In the genomic region with DNA sequence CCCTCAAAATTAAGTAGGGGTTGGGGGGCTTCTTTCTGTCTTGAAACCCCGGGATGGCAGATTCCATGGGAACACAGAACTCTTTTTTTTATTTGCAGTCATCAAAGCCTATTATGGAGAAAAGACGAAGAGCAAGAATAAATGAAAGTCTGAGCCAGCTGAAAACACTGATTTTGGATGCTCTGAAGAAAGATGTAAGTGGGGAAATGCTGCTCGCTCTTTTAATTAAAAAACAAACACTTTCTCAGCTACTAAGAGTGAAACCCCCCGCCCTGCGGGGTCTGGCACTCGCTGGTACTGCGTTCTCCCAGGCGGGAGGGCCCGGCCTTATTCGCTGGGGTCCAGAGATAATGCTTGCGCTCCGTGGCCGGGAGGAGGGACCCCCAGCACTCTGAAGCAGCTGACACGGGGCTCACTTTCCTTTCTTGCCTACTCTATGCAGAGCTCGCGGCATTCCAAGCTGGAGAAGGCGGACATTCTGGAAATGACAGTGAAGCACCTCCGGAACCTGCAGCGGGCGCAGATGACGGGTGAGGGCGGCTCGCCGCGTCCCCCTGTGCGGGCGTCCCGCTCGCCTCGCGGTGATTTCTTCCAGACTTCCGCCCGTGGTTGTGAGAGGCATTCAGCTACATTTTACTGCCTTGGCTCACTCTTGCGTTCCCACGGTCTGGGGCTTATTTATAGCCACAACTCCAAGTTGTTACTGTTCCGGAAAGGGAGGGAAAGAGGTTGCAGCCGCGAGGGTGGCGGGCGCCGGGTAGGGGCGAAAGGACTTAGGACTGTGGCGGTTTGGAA, we compare ENCODE assay signal across 8 cellular contexts. TPM values are rescaled to one million over a fixed set of nuclear protein-coding genes. Genes with fewer than 3 reads are reported as not detected.
A peak's percentile ranks its signal among the peaks of the same experiment; 100 is the strongest.
DNase-seq lines count a peak whose midpoint lies in the region; ATAC-seq and TF ChIP-seq lines count a peak whose summit lies in the region.

No MANE protein-coding gene starts in this region.

- DNase-seq in DMS114 treated with DMSO at 0.1 percent for 48 hours (lab: John Stamatoyannopoulos, UW; ENCODE audit: unreplicated experiment) (peak; percentile 24), erythroblast (lab: John Stamatoyannopoulos, UW) (peak; percentile 57 to 63), naive B cell (peak; percentile 68), upper lobe of right lung (peak; percentile 79), GOT3 (lab: John Stamatoyannopoulos, UW) (no peak), epidermal melanocyte (ENCODE audit: insufficient read length, low spot score) (no peak)
- peak; percentile 55 for DNase-seq in activated CD4-positive, alpha-beta memory T cell treated with anti-CD3 and anti-CD28 coated beads, Interleukin-2, amount 10 ng/mL, durations not matched to agents 7 days and 5 days

- H3K4me1 Mint-ChIP-seq in activated CD4-positive, alpha-beta memory T cell treated with anti-CD3 and anti-CD28 coated beads, Interleukin-2, amount 10 ng/mL, durations not matched to agents 7 days and 5 days = peaks cover 71% of the 10 kb centered on the region
- H3K4me1 Mint-ChIP-seq in naive B cell = peaks cover 51 to 65% (median 62%) of the 10 kb centered on the region in 3 donors

- CTCF ChIA-PET in activated CD4-positive, alpha-beta memory T cell treated with anti-CD3 and anti-CD28 coated beads, Interleukin-2, amount 10 ng/mL, durations not matched to agents 7 days and 5 days (lab: Charles Lee) = interaction anchor here (0.9 to 10.2 kb wide), 9 partner anchors 165 to 471 kb away, joined by 3 to 92 read pairs (median 3); no protein-coding TSS in a partner anchor

- H3K36me3 ChIP-seq in KOPT-K1 (ENCODE audit: insufficient read depth, low read length) (no peaks in the 10 kb centered on the region), upper lobe of right lung (no peaks in the 10 kb centered on the region)

- ATAC-seq in naive B cell (ENCODE audit: low read depth in 2 of 2) (peak in 1 of 2 donors; percentile 1), upper lobe of right lung (no peak)

- peak overlapping the region; percentile 68 for H3K4me3 ChIP-seq in upper lobe of right lung

- POLR2A ChIA-PET in activated CD4-positive, alpha-beta memory T cell treated with anti-CD3 and anti-CD28 coated beads, Interleukin-2, amount 10 ng/mL, durations not matched to agents 7 days and 5 days (lab: Charles Lee) = interaction anchor here (1.5 to 8.7 kb wide), 3 partner anchors 12 to 179 kb away, joined by 3 to 85 read pairs (median 19); no protein-coding TSS in a partner anchor

- H3K36me3 Mint-ChIP-seq in activated CD4-positive, alpha-beta memory T cell treated with anti-CD3 and anti-CD28 coated beads, Interleukin-2, amount 10 ng/mL, durations not matched to agents 7 days and 5 days (ENCODE audit: low read depth) = peaks cover 36% of the 10 kb centered on the region
- no peaks in the 10 kb centered on the region for H3K36me3 Mint-ChIP-seq in naive B cell

- H3K27me3 Mint-ChIP-seq in activated CD4-positive, alpha-beta memory T cell treated with anti-CD3 and anti-CD28 coated beads, Interleukin-2, amount 10 ng/mL, durations not matched to agents 7 days and 5 days = peaks cover 65% of the 10 kb centered on the region
- peaks cover 0 to 11% (median 7%) of the 10 kb centered on the region in 3 donors for H3K27me3 Mint-ChIP-seq in naive B cell

- peak overlapping the region; percentile 48 for H3K27ac Mint-ChIP-seq in activated CD4-positive, alpha-beta memory T cell treated with anti-CD3 and anti-CD28 coated beads, Interleukin-2, amount 10 ng/mL, durations not matched to agents 7 days and 5 days
- H3K27ac Mint-ChIP-seq in naive B cell = peak overlapping the region; percentile 97 to 100 (median 100)

- H3K4me1 ChIP-seq in upper lobe of right lung = peaks cover 56% of the 10 kb centered on the region

- intact Hi-C loops in upper lobe of right lung (cut with DNase I) = loop anchor here (5.0 to 10.0 kb wide), 3 partner anchors 131 to 349 kb away; no protein-coding TSS in a partner anchor

- H3K9me3 Mint-ChIP-seq in activated CD4-positive, alpha-beta memory T cell treated with anti-CD3 and anti-CD28 coated beads, Interleukin-2, amount 10 ng/mL, durations not matched to agents 7 days and 5 days = no peaks in the 10 kb centered on the region
- peaks cover 0 to 4% (median 0%) of the 10 kb centered on the region in 7 donors for H3K9me3 Mint-ChIP-seq in naive B cell

- H3K27ac ChIP-seq in KOPT-K1 (ENCODE audit: low read depth, low read length, poor library complexity, severe bottlenecking) = peak overlapping the region; percentile 39
- peak overlapping the region; percentile 80 for H3K27ac ChIP-seq in upper lobe of right lung

- no peak for TF ChIP-seq CTCF in upper lobe of right lung (IDR thresholded peaks at IDR 0.05)

- peak overlapping the region; percentile 84 for H3K4me3 Mint-ChIP-seq in activated CD4-positive, alpha-beta memory T cell treated with anti-CD3 and anti-CD28 coated beads, Interleukin-2, amount 10 ng/mL, durations not matched to agents 7 days and 5 days
- H3K4me3 Mint-ChIP-seq in naive B cell = peak overlapping the region; percentile 89 to 98 (median 94)

- no peaks in the 10 kb centered on the region for H3K27me3 ChIP-seq in upper lobe of right lung

- TF ChIP-seq POLR2A in erythroblast (IDR thresholded peaks at IDR 0.05; ENCODE audit: low read length) = no peak

- no peaks in the 10 kb centered on the region for H3K9me3 ChIP-seq in KOPT-K1 (ENCODE audit: insufficient read depth, low read length, poor library complexity, severe bottlenecking)
- no peaks in the 10 kb centered on the region for H3K9me3 ChIP-seq in upper lobe of right lung

RNA-seq across cellular contexts. Expression of gene HES1, which starts 0.8 kb away (rescaled TPM):
- 10 to 100 TPM; 11.2 to 11.3 TPM for total RNA-seq in activated CD4-positive, alpha-beta memory T cell treated with anti-CD3 and anti-CD28 coated beads, Interleukin-2, amount 10 ng/mL, durations not matched to agents 7 days and 5 days
- 10 to 100 TPM; 10.1 to 43.5 (median 25.4) TPM for polyA plus RNA-seq in naive B cell (ENCODE audit: low read depth in 6 of 6)
- 43.6 TPM for total RNA-seq in upper lobe of right lung

Comparison
In these comparisons a context has a peak if more than half of its experiments do, and no peak if none do; other contexts are left out.
1. DNase-seq: peak in DMS114 treated with DMSO at 0.1 percent for 48 hours (single experiment), activated CD4-positive, alpha-beta memory T cell treated with anti-CD3 and anti-CD28 coated beads, Interleukin-2, amount 10 ng/mL, durations not matched to agents 7 days and 5 days (single experiment), erythroblast (2 of 2), naive B cell (single experiment) and upper lobe of right lung (single experiment); none in GOT3 (single experiment) and epidermal melanocyte (single experiment).